Comparison of ENCODE assay signal across 25 cellular contexts in the genomic region with DNA sequence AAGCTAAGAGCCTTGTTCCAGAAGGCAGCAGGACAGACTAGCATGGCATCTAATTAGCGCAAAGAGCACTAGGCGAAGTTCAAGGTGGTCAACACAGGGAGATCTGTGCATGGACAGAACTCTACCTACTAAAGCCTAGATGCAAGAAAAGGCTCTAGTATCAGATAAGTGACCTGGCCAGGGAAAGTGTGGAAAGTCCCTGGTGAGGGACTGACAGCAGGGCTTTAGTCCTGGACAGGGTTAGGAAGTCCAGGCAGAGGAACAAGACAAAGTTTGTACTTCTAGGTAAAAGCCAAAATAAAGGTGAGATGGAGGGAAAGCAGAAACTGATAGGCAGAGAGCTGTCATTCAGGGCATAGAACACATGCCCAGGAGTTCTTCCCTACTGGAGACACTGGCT. TPM values are rescaled to one million over a fixed set of nuclear protein-coding genes. Genes with fewer than 3 reads are reported as not detected.
DNase-seq lines count a peak whose midpoint lies in the region; ATAC-seq and TF ChIP-seq lines count a peak whose summit lies in the region.
"Had no signal": no experiment of that assay in that cellular context is flagged by ENCODE, and none has a peak within 500 bp of the region (broad histone marks: within the 10 kb centered on the region; RNA-seq: fewer than 3 reads in every experiment).

No MANE protein-coding gene starts in this region.

- TF ChIP-seq CTCF in IMR-90 (conservative IDR thresholded peaks at IDR 0.05; ENCODE audit: low read depth, low read length) = no peak

- no peak overlapping the region for H2BK5ac ChIP-seq in IMR-90 (ENCODE audit: low read depth, low read length, poor library complexity, severe bottlenecking)

- H3K4me1 Mint-ChIP-seq in activated naive CD8-positive, alpha-beta T cell treated with anti-CD3 and anti-CD28 coated beads, Interleukin-2, amount 10 ng/mL, durations not matched to agents 7 days and 5 days = peaks cover 57% of the 10 kb centered on the region
- peaks cover 27% of the 10 kb centered on the region for H3K4me1 Mint-ChIP-seq in activated naive CD8-positive, alpha-beta T cell treated with anti-CD3 and anti-CD28 coated beads, Interleukin-2, amount 50 U/mL, for 24 hours
- H3K4me1 Mint-ChIP-seq in dendritic cell treated with granulocyte-macrophage colony-stimulating factor and Interleukin-4, amounts not matched to agents 40 ng/mL and 50 ng/mL, for 4 days (ENCODE audit: low read depth) = peaks cover 72% of the 10 kb centered on the region
- H3K4me1 Mint-ChIP-seq in stimulated activated naive B cell treated with anti-CD40 and anti-IgM and Interleukin-4, amounts not matched to agents 10 μg/mL and 1 μg/mL and 100 μg/mL, for 72 hours = peaks cover 2 to 4% of the 10 kb centered on the region in 2 donors

- CTCF ChIA-PET in IMR-90 (lab: Yijun Ruan, JAX) = interaction anchor here (0.9 kb wide), 1 partner anchor 15 kb away, joined by 6 read pairs; no protein-coding TSS in a partner anchor

- no peak overlapping the region for H4K5ac ChIP-seq in IMR-90 (ENCODE audit: low read depth, low read length)

- 100% methylated on average over 1 of the region's 2 CpGs; no CpG with 5 or more reads in 1 of the 2 experiments for WGBS in IMR-90 (ENCODE audit: extremely low coverage in 2 of 2, insufficient read length in 1 of 2), 2 experiments

- no peak overlapping the region; a peak in 1 of 4 replicates for H4K8ac ChIP-seq in IMR-90 (ENCODE audit: low read depth in 2 of 2, low read length in 2 of 2)

- TF ChIP-seq POLR2A in IMR-90 (IDR thresholded peaks at IDR 0.05; ENCODE audit: low read depth, low read length) = no peak

- H3K4ac ChIP-seq in IMR-90 (ENCODE audit: low read depth, low read length) = peak overlapping the region; percentile 60

- POLR2A ChIA-PET in activated naive CD8-positive, alpha-beta T cell treated with anti-CD3 and anti-CD28 coated beads, Interleukin-2, amount 10 ng/mL, durations not matched to agents 7 days and 5 days (lab: Charles Lee) = interaction anchor here (0.7 to 3.3 kb wide), 3 partner anchors 27 to 128 kb away, joined by 3 to 24 read pairs (median 11); partner anchors contain the start of gene MXD1
- POLR2A ChIA-PET in IMR-90 (lab: Charles Lee; ENCODE audit: unreplicated experiment) = no interaction called here

- H2BK15ac ChIP-seq in IMR-90 (ENCODE audit: low read depth, low read length) = peak overlapping the region; percentile 2; the same call in 1 of the 3 replicates

- no peaks in the 10 kb centered on the region for H3K27me3 Mint-ChIP-seq in activated naive CD8-positive, alpha-beta T cell treated with anti-CD3 and anti-CD28 coated beads, Interleukin-2, amount 10 ng/mL, durations not matched to agents 7 days and 5 days
- H3K27me3 Mint-ChIP-seq in activated naive CD8-positive, alpha-beta T cell treated with anti-CD3 and anti-CD28 coated beads, Interleukin-2, amount 50 U/mL, for 24 hours = no peaks in the 10 kb centered on the region
- no peaks in the 10 kb centered on the region for H3K27me3 Mint-ChIP-seq in dendritic cell treated with granulocyte-macrophage colony-stimulating factor and Interleukin-4, amounts not matched to agents 40 ng/mL and 50 ng/mL, for 4 days
- no peaks in the 10 kb centered on the region for H3K27me3 Mint-ChIP-seq in stimulated activated naive B cell treated with anti-CD40 and anti-IgM and Interleukin-4, amounts not matched to agents 10 μg/mL and 1 μg/mL and 100 μg/mL, for 72 hours

- no peak overlapping the region for H3K4me3 ChIP-seq in IMR-90 (ENCODE audit: insufficient read depth, low read depth, low read length)
- H3K4me3 ChIP-seq: esophagus squamous epithelium, ovary, thyroid gland had no signal

- H3K4me1 ChIP-seq in IMR-90 (ENCODE audit: control insufficient read depth, insufficient read depth, low read length) = peaks cover 2% of the 10 kb centered on the region; the same call in 1 of the 2 replicates

- no peaks in the 10 kb centered on the region for H4K20me1 ChIP-seq in IMR-90 (ENCODE audit: insufficient read depth, low read length)

- DNase-seq in activated naive CD8-positive, alpha-beta T cell treated with anti-CD3 and anti-CD28 coated beads, Interleukin-2, amount 10 ng/mL, durations not matched to agents 7 days and 5 days = no peak
- DNase-seq in activated naive CD8-positive, alpha-beta T cell treated with anti-CD3 and anti-CD28 coated beads, Interleukin-2, amount 50 U/mL, for 24 hours = no peak
- no peak for DNase-seq in IMR-90
- DNase-seq in stimulated activated naive B cell treated with anti-CD40 and anti-IgM and Interleukin-4, amounts not matched to agents 10 μg/mL and 1 μg/mL and 100 μg/mL, for 72 hours = no peak
- no peak for DNase-seq in UCSD-AML1 (lab: John Stamatoyannopoulos, UW; ENCODE audit: unreplicated experiment)
- DNase-seq in NCI-H2196 (lab: John Stamatoyannopoulos, UW; ENCODE audit: unreplicated experiment) = no peak
- no peak for DNase-seq in stimulated activated CD4-positive, alpha-beta T cell treated with anti-CD3 and anti-CD28 coated beads, Interleukin-2, amount 100 ng/mL, for 48 hours
- DNase-seq: activated CD4-positive, CD25-positive, alpha-beta regulatory T cell treated with anti-CD3 and anti-CD28 coated beads, Interleukin-2, amount 50 U/mL, for 72 hours; activated CD8-positive, alpha-beta memory T cell treated with anti-CD3 and anti-CD28 coated beads, Interleukin-2, amount 50 U/mL, for 48 hours; activated gamma-delta T cell treated with Interleukin-2 at 50 U/mL for 16 hours; DMS 273 treated with DMSO at 0.1 percent for 48 hours; endodermal cell; esophagus squamous epithelium; hippocampal formation; NCI-H1105 treated with DMSO at 0.1 percent for 48 hours; NCI-H2081; ovary; stimulated activated CD4-positive, alpha-beta T cell treated with anti-CD3 and anti-CD28 coated beads, Interleukin-4, amount 100 ng/mL, for 4 hours; stimulated activated naive CD8-positive, alpha-beta T cell treated with anti-CD3 and anti-CD28 coated beads, Interleukin-15, Interleukin-2, amounts not matched to agents 100 U/mL and 50 U/mL, for 24 hours; thyroid gland had no signal

- peak overlapping the region; percentile 94 for H3K27ac Mint-ChIP-seq in activated naive CD8-positive, alpha-beta T cell treated with anti-CD3 and anti-CD28 coated beads, Interleukin-2, amount 10 ng/mL, durations not matched to agents 7 days and 5 days
- no peak overlapping the region for H3K27ac Mint-ChIP-seq in activated naive CD8-positive, alpha-beta T cell treated with anti-CD3 and anti-CD28 coated beads, Interleukin-2, amount 50 U/mL, for 24 hours
- peak overlapping the region; percentile 87 for H3K27ac Mint-ChIP-seq in dendritic cell treated with granulocyte-macrophage colony-stimulating factor and Interleukin-4, amounts not matched to agents 40 ng/mL and 50 ng/mL, for 4 days
- peak overlapping the region; percentile 20 for H3K27ac Mint-ChIP-seq in stimulated activated naive B cell treated with anti-CD40 and anti-IgM and Interleukin-4, amounts not matched to agents 10 μg/mL and 1 μg/mL and 100 μg/mL, for 72 hours
- H3K27ac Mint-ChIP-seq: endodermal cell had no signal

- peak overlapping the region; percentile 76; the same call in 1 of the 2 replicates for H2BK120ac ChIP-seq in IMR-90 (ENCODE audit: low read depth, low read length)

- no peak for TF ChIP-seq RAD21 in IMR-90 (IDR thresholded peaks at IDR 0.05; ENCODE audit: low read length)

- in situ Hi-C loops in IMR-90 (cut with MboI; ENCODE audit: low sequenced_read_pairs) = no loop called here

- H3K23ac ChIP-seq in IMR-90 (ENCODE audit: low read depth, low read length) = peak overlapping the region; percentile 2; the same call in 1 of the 2 replicates

- H3K27ac ChIP-seq in IMR-90 (ENCODE audit: insufficient read depth, low read length) = no peak overlapping the region
- H3K27ac ChIP-seq: ovary, thyroid gland had no signal

- no peak overlapping the region for H2AFZ ChIP-seq in IMR-90 (replicated peaks; ENCODE audit: low read length, poor library complexity)

- peak overlapping the region; percentile 47 for H3K14ac ChIP-seq in IMR-90 (replicated peaks; ENCODE audit: low read depth, low read length)

- H4K91ac ChIP-seq in IMR-90 (ENCODE audit: insufficient read depth, low read depth, low read length) = no peak overlapping the region

- dilution Hi-C loops in IMR-90 (cut with HindIII; ENCODE audit: low sequenced_read_pairs, unreplicated experiment) = no loop called here

- H3K36me3 ChIP-seq in IMR-90 (ENCODE audit: control insufficient read depth, insufficient read depth, low read length) = no peaks in the 10 kb centered on the region
- H3K36me3 ChIP-seq: ovary, thyroid gland had no signal

- peaks cover 2% of the 10 kb centered on the region for H3K9me3 Mint-ChIP-seq in activated naive CD8-positive, alpha-beta T cell treated with anti-CD3 and anti-CD28 coated beads, Interleukin-2, amount 10 ng/mL, durations not matched to agents 7 days and 5 days
- H3K9me3 Mint-ChIP-seq in activated naive CD8-positive, alpha-beta T cell treated with anti-CD3 and anti-CD28 coated beads, Interleukin-2, amount 50 U/mL, for 24 hours = no peaks in the 10 kb centered on the region
- H3K9me3 Mint-ChIP-seq in dendritic cell treated with granulocyte-macrophage colony-stimulating factor and Interleukin-4, amounts not matched to agents 40 ng/mL and 50 ng/mL, for 4 days = no peaks in the 10 kb centered on the region
- no peaks in the 10 kb centered on the region for H3K9me3 Mint-ChIP-seq in stimulated activated naive B cell treated with anti-CD40 and anti-IgM and Interleukin-4, amounts not matched to agents 10 μg/mL and 1 μg/mL and 100 μg/mL, for 72 hours
- H3K9me3 Mint-ChIP-seq: endodermal cell, mesothelial cell of epicardium, nephron had no signal

- H3K27me3 ChIP-seq in IMR-90 (ENCODE audit: control insufficient read depth, insufficient read depth, low read length) = no peaks in the 10 kb centered on the region
- H3K27me3 ChIP-seq: esophagus squamous epithelium, ovary, thyroid gland had no signal

- H3K36me3 Mint-ChIP-seq in activated naive CD8-positive, alpha-beta T cell treated with anti-CD3 and anti-CD28 coated beads, Interleukin-2, amount 10 ng/mL, durations not matched to agents 7 days and 5 days = peaks cover 53% of the 10 kb centered on the region
- peaks cover 3% of the 10 kb centered on the region for H3K36me3 Mint-ChIP-seq in activated naive CD8-positive, alpha-beta T cell treated with anti-CD3 and anti-CD28 coated beads, Interleukin-2, amount 50 U/mL, for 24 hours (ENCODE audit: low read depth)
- peaks cover 6% of the 10 kb centered on the region for H3K36me3 Mint-ChIP-seq in dendritic cell treated with granulocyte-macrophage colony-stimulating factor and Interleukin-4, amounts not matched to agents 40 ng/mL and 50 ng/mL, for 4 days (ENCODE audit: low read depth)
- peaks cover 14 to 35% of the 10 kb centered on the region in 2 donors for H3K36me3 Mint-ChIP-seq in stimulated activated naive B cell treated with anti-CD40 and anti-IgM and Interleukin-4, amounts not matched to agents 10 μg/mL and 1 μg/mL and 100 μg/mL, for 72 hours

- no TSS peak for BruUV-seq in IMR-90 (replicated peaks; lab: Mats Ljungman, UMichigan)

- no peak overlapping the region for H3K56ac ChIP-seq in IMR-90 (ENCODE audit: extremely low read depth, insufficient read depth, low read length)

- peak overlapping the region; percentile 75 for H3K4me3 Mint-ChIP-seq in activated naive CD8-positive, alpha-beta T cell treated with anti-CD3 and anti-CD28 coated beads, Interleukin-2, amount 10 ng/mL, durations not matched to agents 7 days and 5 days
- no peak overlapping the region for H3K4me3 Mint-ChIP-seq in activated naive CD8-positive, alpha-beta T cell treated with anti-CD3 and anti-CD28 coated beads, Interleukin-2, amount 50 U/mL, for 24 hours
- H3K4me3 Mint-ChIP-seq in dendritic cell treated with granulocyte-macrophage colony-stimulating factor and Interleukin-4, amounts not matched to agents 40 ng/mL and 50 ng/mL, for 4 days = no peak overlapping the region
- H3K4me3 Mint-ChIP-seq in stimulated activated naive B cell treated with anti-CD40 and anti-IgM and Interleukin-4, amounts not matched to agents 10 μg/mL and 1 μg/mL and 100 μg/mL, for 72 hours = no peak overlapping the region
- H3K4me3 Mint-ChIP-seq: endodermal cell, mesothelial cell of epicardium, nephron had no signal

- no peak overlapping the region for H3K4me2 ChIP-seq in IMR-90 (ENCODE audit: low read depth, low read length)

- intact Hi-C loops in IMR-90 (cut with micrococcal nuclease) = no loop called here
- intact Hi-C loops in dendritic cell treated with granulocyte-macrophage colony-stimulating factor and Interleukin-4, amounts not matched to agents 40 ng/mL and 50 ng/mL, for 4 days (cut with micrococcal nuclease) = loop anchor here (10.0 kb wide), 1 partner anchor 47 kb away; no protein-coding TSS in a partner anchor

- peak overlapping the region; percentile 20; the same call in 1 of the 2 replicates for H2BK20ac ChIP-seq in IMR-90 (ENCODE audit: low read depth, low read length)

- H3K18ac ChIP-seq in IMR-90 (ENCODE audit: low read depth, low read length) = no peak overlapping the region

- no peaks in the 10 kb centered on the region for H3K79me1 ChIP-seq in IMR-90 (ENCODE audit: low read depth in 1 of 2, low read length in 2 of 2)

- ATAC-seq in activated naive CD8-positive, alpha-beta T cell treated with anti-CD3 and anti-CD28 coated beads, Interleukin-2, amount 10 ng/mL, durations not matched to agents 7 days and 5 days (ENCODE audit: low read depth) = no peak
- ATAC-seq in activated naive CD8-positive, alpha-beta T cell treated with anti-CD3 and anti-CD28 coated beads, Interleukin-2, amount 50 U/mL, for 24 hours = no peak
- no peak for ATAC-seq in IMR-90 (ENCODE audit: low read depth)
- no peak for ATAC-seq in stimulated activated naive B cell treated with anti-CD40 and anti-IgM and Interleukin-4, amounts not matched to agents 10 μg/mL and 1 μg/mL and 100 μg/mL, for 72 hours (replicated peaks)
- ATAC-seq: HCT116; left lobe of liver; stimulated activated naive CD8-positive, alpha-beta T cell treated with anti-CD3 and anti-CD28 coated beads, Interleukin-15, Interleukin-2, amounts not matched to agents 100 U/mL and 50 U/mL, for 24 hours had no signal

- H2AK9ac ChIP-seq in IMR-90 (replicated peaks; ENCODE audit: low read depth, low read length, poor library complexity) = peak overlapping the region; percentile 77

- no peak overlapping the region for H3K9ac ChIP-seq in IMR-90 (ENCODE audit: low read depth, low read length)

- H3K9me1 ChIP-seq in IMR-90 (ENCODE audit: insufficient read depth, low read length) = peaks cover 10% of the 10 kb centered on the region; the same call in 1 of the 2 replicates

- H2AK5ac ChIP-seq in IMR-90 (ENCODE audit: low read depth, low read length) = no peak overlapping the region; the same call in 1 of the 2 replicates

- no peaks in the 10 kb centered on the region for H3K9me3 ChIP-seq in IMR-90 (ENCODE audit: control insufficient read depth, insufficient read depth, low read length)
- H3K9me3 ChIP-seq: esophagus squamous epithelium, ovary, thyroid gland had no signal

RNA-seq across cellular contexts. Expression of gene PCBP1, which starts 45.0 kb away (rescaled TPM):
- total RNA-seq in activated naive CD8-positive, alpha-beta T cell treated with anti-CD3 and anti-CD28 coated beads, Interleukin-2, amount 10 ng/mL, durations not matched to agents 7 days and 5 days = 100 to 1,000 TPM; 459 to 467 TPM
- total RNA-seq in IMR-90 (2012; rRNA removed) = 33.6 and 33.7 TPM in 2 replicates
- polyA plus RNA-seq in IMR-90 (2012; rRNA removed) = 166 and 171 TPM in 2 replicates
- 110 and 170 TPM in 2 replicates for polyA plus RNA-seq in IMR-90 (2012; cell fraction: cytosol; rRNA removed)
- 68.9 and 69.8 TPM in 2 replicates for polyA plus RNA-seq in IMR-90 (2012; cell fraction: nucleus; rRNA removed; ENCODE audit: low replicate concordance)

Comparison
In these comparisons a context has a peak if more than half of its experiments do, and no peak if none do; other contexts are left out.
1. RNA of gene PCBP1, which starts 45.0 kb away (total RNA-seq): 459 to 467 TPM in activated naive CD8-positive, alpha-beta T cell treated with anti-CD3 and anti-CD28 coated beads, Interleukin-2, amount 10 ng/mL, durations not matched to agents 7 days and 5 days; 33.6 to 33.7 TPM in IMR-90; every median in the first group is over 10 times any median in the second.